Comparison of ENCODE assay signal across 8 cellular contexts in genomic region chr17:75896360-75897075, GRCh38. TPM values are rescaled to one million over a fixed set of nuclear protein-coding genes. Genes with fewer than 3 reads are reported as not detected.
DNase-seq lines count a peak whose midpoint lies in the region; ATAC-seq and TF ChIP-seq lines count a peak whose summit lies in the region.

TRIM65 (minus strand) TSS chr17:75896951; CDS start chr17:75896937, 14 bp downstream.

- peak within 1 kb of the TSS; percentile 82 for H3K27ac Mint-ChIP-seq in activated T-helper 2 cell treated with anti-CD3 and anti-CD28 coated beads, Interferon-gamma antibody, Interleukin-2, Interleukin-4, amounts not matched to agents 10 μg/mL and 5 μg/mL and 100 μg/mL, durations not matched to agents 14 hours and 24 hours and 36 hours
- peak within 1 kb of the TSS; percentile 39 for H3K27ac Mint-ChIP-seq in nephron progenitor cell
- peak within 1 kb of the TSS; percentile 82 to 90 for H3K27ac Mint-ChIP-seq in stimulated activated naive CD8-positive, alpha-beta T cell treated with anti-CD3 and anti-CD28 coated beads, Interleukin-15, amount 100 ng/mL, for 72 hours

- intact Hi-C loops in activated T-helper 2 cell treated with anti-CD3 and anti-CD28 coated beads, Interferon-gamma antibody, Interleukin-2, Interleukin-4, amounts not matched to agents 10 μg/mL and 5 μg/mL and 100 μg/mL, durations not matched to agents 14 hours and 24 hours and 36 hours (cut with micrococcal nuclease), result loop anchor here (1.0 to 2.0 kb wide), 2 partner anchors 8 to 20 kb away; partner anchors contain the start of gene MRPL38

- DNase-seq in CMK (ENCODE audit: low read depth) (peak; percentile 78), HT1080 (ENCODE audit: low read depth) (peak; percentile 68), RPMI8226 (peak; percentile 88), fibroblast of pulmonary artery (ENCODE audit: low read depth) (peak; percentile 71), nephron progenitor cell (peak; percentile 84)
- peak; percentile 73 for DNase-seq in activated T-helper 2 cell treated with anti-CD3 and anti-CD28 coated beads, Interferon-gamma antibody, Interleukin-2, Interleukin-4, amounts not matched to agents 10 μg/mL and 5 μg/mL and 100 μg/mL, durations not matched to agents 14 hours and 24 hours and 36 hours (ENCODE audit: low spot score)
- peak; percentile 73 to 80 for DNase-seq in stimulated activated naive CD8-positive, alpha-beta T cell treated with anti-CD3 and anti-CD28 coated beads, Interleukin-15, amount 100 ng/mL, for 72 hours

- peak within 1 kb of the TSS; percentile 85 for H3K4me3 Mint-ChIP-seq in activated T-helper 2 cell treated with anti-CD3 and anti-CD28 coated beads, Interferon-gamma antibody, Interleukin-2, Interleukin-4, amounts not matched to agents 10 μg/mL and 5 μg/mL and 100 μg/mL, durations not matched to agents 14 hours and 24 hours and 36 hours (ENCODE audit: low read depth)
- H3K4me3 Mint-ChIP-seq in nephron progenitor cell, result peak within 1 kb of the TSS; percentile 74
- peak within 1 kb of the TSS; percentile 73 to 88 for H3K4me3 Mint-ChIP-seq in stimulated activated naive CD8-positive, alpha-beta T cell treated with anti-CD3 and anti-CD28 coated beads, Interleukin-15, amount 100 ng/mL, for 72 hours

- H3K9me3 Mint-ChIP-seq in activated T-helper 2 cell treated with anti-CD3 and anti-CD28 coated beads, Interferon-gamma antibody, Interleukin-2, Interleukin-4, amounts not matched to agents 10 μg/mL and 5 μg/mL and 100 μg/mL, durations not matched to agents 14 hours and 24 hours and 36 hours, result no peaks in the 10 kb centered on the region
- H3K9me3 Mint-ChIP-seq in nephron progenitor cell, result no peaks in the 10 kb centered on the region
- H3K9me3 Mint-ChIP-seq in stimulated activated naive CD8-positive, alpha-beta T cell treated with anti-CD3 and anti-CD28 coated beads, Interleukin-15, amount 100 ng/mL, for 72 hours, result no peaks in the 10 kb centered on the region

- peak; percentile 57 for ATAC-seq in GM19452 (IDR thresholded peaks at IDR 0.05; ENCODE audit: unreplicated experiment)
- peak; percentile 88 for ATAC-seq in stimulated activated naive CD8-positive, alpha-beta T cell treated with anti-CD3 and anti-CD28 coated beads, Interleukin-15, amount 100 ng/mL, for 72 hours

- peaks cover 13% of the 10 kb centered on the region for H3K4me1 Mint-ChIP-seq in activated T-helper 2 cell treated with anti-CD3 and anti-CD28 coated beads, Interferon-gamma antibody, Interleukin-2, Interleukin-4, amounts not matched to agents 10 μg/mL and 5 μg/mL and 100 μg/mL, durations not matched to agents 14 hours and 24 hours and 36 hours (ENCODE audit: low read depth)
- H3K4me1 Mint-ChIP-seq in nephron progenitor cell, result peaks cover 31% of the 10 kb centered on the region
- H3K4me1 Mint-ChIP-seq in stimulated activated naive CD8-positive, alpha-beta T cell treated with anti-CD3 and anti-CD28 coated beads, Interleukin-15, amount 100 ng/mL, for 72 hours, result peaks cover 45% of the 10 kb centered on the region

- TF ChIP-seq CTCF in fibroblast of pulmonary artery (IDR thresholded peaks at IDR 0.05; ENCODE audit: low read length, missing control alignments), result no peak
- no peak for TF ChIP-seq CTCF in nephron progenitor cell (IDR thresholded peaks at IDR 0.05)

- no peaks in the 10 kb centered on the region for H3K27me3 Mint-ChIP-seq in activated T-helper 2 cell treated with anti-CD3 and anti-CD28 coated beads, Interferon-gamma antibody, Interleukin-2, Interleukin-4, amounts not matched to agents 10 μg/mL and 5 μg/mL and 100 μg/mL, durations not matched to agents 14 hours and 24 hours and 36 hours (ENCODE audit: low read depth)
- H3K27me3 Mint-ChIP-seq in nephron progenitor cell (ENCODE audit: low read depth, poor library complexity), result peaks cover 9% of the 10 kb centered on the region
- H3K27me3 Mint-ChIP-seq in stimulated activated naive CD8-positive, alpha-beta T cell treated with anti-CD3 and anti-CD28 coated beads, Interleukin-15, amount 100 ng/mL, for 72 hours, result no peaks in the 10 kb centered on the region

- H3K36me3 Mint-ChIP-seq in activated T-helper 2 cell treated with anti-CD3 and anti-CD28 coated beads, Interferon-gamma antibody, Interleukin-2, Interleukin-4, amounts not matched to agents 10 μg/mL and 5 μg/mL and 100 μg/mL, durations not matched to agents 14 hours and 24 hours and 36 hours (ENCODE audit: low read depth), result peaks cover 42% of the 10 kb centered on the region
- H3K36me3 Mint-ChIP-seq in nephron progenitor cell (ENCODE audit: low read depth), result peaks cover 18% of the 10 kb centered on the region

- H3K4me3 ChIP-seq in fibroblast of pulmonary artery (replicated peaks; ENCODE audit: low read depth, low read length), result peak within 1 kb of the TSS; percentile 70

RNA-seq across cellular contexts. Expression of gene TRIM65, which starts in this region (rescaled TPM):
- total RNA-seq in HT1080 (2014; rRNA removed; shearing (Covaris generic)), result 36.0 and 36.9 TPM in 2 replicates
- polyA plus RNA-seq in HT1080 (2015; cell fraction: cytosol; rRNA removed), result 27.8 and 27.9 TPM in 2 replicates
- polyA plus RNA-seq in HT1080 (2015; cell fraction: nucleus; rRNA removed), result 25.0 and 32.0 TPM in 2 replicates
- 42.8 and 45.6 TPM in 2 replicates for total RNA-seq in activated T-helper 2 cell treated with anti-CD3 and anti-CD28 coated beads, Interferon-gamma antibody, Interleukin-2, Interleukin-4, amounts not matched to agents 10 μg/mL and 5 μg/mL and 100 μg/mL, durations not matched to agents 14 hours and 24 hours and 36 hours

Comparison
In these comparisons a context has a peak if more than half of its experiments do, and no peak if none do; other contexts are left out.
1. Peak in every context shown above with its lines: DNase-seq, ATAC-seq and H3K4me3 ChIP-seq.